13 cellular contexts compared by ENCODE assay signal in the genomic region with DNA sequence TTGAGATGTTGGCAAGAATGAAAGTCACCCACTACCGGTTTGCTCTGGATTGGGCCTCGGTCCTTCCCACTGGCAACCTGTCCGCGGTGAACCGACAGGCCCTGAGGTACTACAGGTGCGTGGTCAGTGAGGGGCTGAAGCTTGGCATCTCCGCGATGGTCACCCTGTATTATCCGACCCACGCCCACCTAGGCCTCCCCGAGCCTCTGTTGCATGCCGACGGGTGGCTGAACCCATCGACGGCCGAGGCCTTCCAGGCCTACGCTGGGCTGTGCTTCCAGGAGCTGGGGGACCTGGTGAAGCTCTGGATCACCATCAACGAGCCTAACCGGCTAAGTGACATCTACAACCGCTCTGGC. TPM values are rescaled to one million over a fixed set of nuclear protein-coding genes. Genes with fewer than 3 reads are reported as not detected.
DNase-seq lines count a peak whose midpoint lies in the region; ATAC-seq, FAIRE-seq and TF ChIP-seq lines count a peak whose summit lies in the region.
"Had no signal": no experiment of that assay in that cellular context is flagged by ENCODE, and none has a peak within 500 bp of the region (broad histone marks: within the 10 kb centered on the region; RNA-seq: fewer than 3 reads in every experiment).

No MANE protein-coding gene starts in this region.

- H2AFZ ChIP-seq in GM12878 (ENCODE audit: control insufficient read depth, low read depth, low read length), result peak overlapping the region; percentile 62

- H3K36me3 ChIP-seq in H7 (replicated peaks; ENCODE audit: control insufficient read depth, insufficient read depth, low read length) (no peaks in the 10 kb centered on the region), GM12878 (ENCODE audit: control insufficient read depth in 2 of 2, insufficient read depth in 2 of 2, low read length in 1 of 2) (peaks cover 0 to 7% of the 10 kb centered on the region in 2 experiments; a peak in 3 of 4 replicates), iPS-18a (ENCODE audit: control insufficient read depth, low read depth, low read length) (peaks cover 6% of the 10 kb centered on the region), small intestine (ENCODE audit: control insufficient read depth in 2 of 2, insufficient read depth in 2 of 2, low read length in 2 of 2) (no peaks in the 10 kb centered on the region), A673 (ENCODE audit: insufficient read depth, low read length, poor library complexity, severe bottlenecking) (peaks cover 15% of the 10 kb centered on the region)

- no peak for FAIRE-seq in GM12878 (lab: Jason Lieb, UNC)
- no peak for FAIRE-seq in small intestine (lab: Jason Lieb, UNC)
- FAIRE-seq: islet of Langerhans had no signal

- no peak for TF ChIP-seq RAD21 in GM12878 (IDR thresholded peaks at IDR 0.05; ENCODE audit: insufficient read depth, low read depth, low read length)

- H3K9me3 ChIP-seq in GM12878 (replicated peaks; ENCODE audit: control insufficient read depth, insufficient read depth, low read length) (no peaks in the 10 kb centered on the region), iPS-18a (ENCODE audit: control insufficient read depth, low read depth, low read length) (no peaks in the 10 kb centered on the region), small intestine (ENCODE audit: control insufficient read depth, low read depth) (no peaks in the 10 kb centered on the region), A673 (ENCODE audit: low read depth, low read length, poor library complexity, severe bottlenecking) (no peaks in the 10 kb centered on the region)
- H3K9me3 ChIP-seq: HAP-1 had no signal

- RAD21 ChIA-PET in GM12878 (lab: Charles Lee; ENCODE audit: unreplicated experiment), result no interaction called here

- H3K9me3 Mint-ChIP-seq in activated T-helper 1 cell treated with anti-CD3 and anti-CD28 coated beads, Interleukin-12 subunit alpha, Interleukin-12 subunit beta, Interleukin-2, Interleukin-4 antibody, amounts not matched to agents 30 ng/mL and 10 ng/mL and 1 ng/mL, durations not matched to agents 14 hours and 24 hours and 36 hours, result no peaks in the 10 kb centered on the region

- H3K4me2 ChIP-seq in GM12878 (ENCODE audit: control insufficient read depth, insufficient read depth), result peak overlapping the region; percentile 88; the same call in 1 of the 2 replicates

- in situ Hi-C loops in GM12878 (cut with MboI) (loop anchor here (25.0 kb wide), 1 partner anchor 534 kb away; no protein-coding TSS in a partner anchor), ACHN (cut with HindIII; ENCODE audit: low pct_ligation_motif_present, low pct_unique_long_range_greater_than_20kb, low sequenced_read_pairs) (no loop called here)

- H3K27ac Mint-ChIP-seq in activated T-helper 1 cell treated with anti-CD3 and anti-CD28 coated beads, Interleukin-12 subunit alpha, Interleukin-12 subunit beta, Interleukin-2, Interleukin-4 antibody, amounts not matched to agents 30 ng/mL and 10 ng/mL and 1 ng/mL, durations not matched to agents 14 hours and 24 hours and 36 hours, result no peak overlapping the region

- peaks cover 17% of the 10 kb centered on the region for H3K36me3 Mint-ChIP-seq in activated T-helper 1 cell treated with anti-CD3 and anti-CD28 coated beads, Interleukin-12 subunit alpha, Interleukin-12 subunit beta, Interleukin-2, Interleukin-4 antibody, amounts not matched to agents 30 ng/mL and 10 ng/mL and 1 ng/mL, durations not matched to agents 14 hours and 24 hours and 36 hours (ENCODE audit: low read depth)

- ATAC-seq in GM12878, result no peak

- SMC1A ChIA-PET in GM12878 (lab: Charles Lee; ENCODE audit: uncharacterized antibody, unreplicated experiment), result no interaction called here

- H3K27me3 ChIP-seq in H7 (ENCODE audit: control insufficient read depth, insufficient read depth, low read length), result no peaks in the 10 kb centered on the region
- H3K27me3 ChIP-seq in GM12878 (replicated peaks in 1 of 2; ENCODE audit: control insufficient read depth in 2 of 2, insufficient read depth in 2 of 2, low read length in 1 of 2), result no peaks in the 10 kb centered on the region
- H3K27me3 ChIP-seq in iPS-18a (ENCODE audit: control insufficient read depth, insufficient read depth, low read length), result no peaks in the 10 kb centered on the region
- no peaks in the 10 kb centered on the region for H3K27me3 ChIP-seq in small intestine (ENCODE audit: control insufficient read depth in 2 of 2, insufficient read depth in 2 of 2, low read length in 2 of 2)
- H3K27me3 ChIP-seq in A673 (replicated peaks; ENCODE audit: insufficient read depth, low read depth, low read length, poor library complexity), result no peaks in the 10 kb centered on the region

- BruUV-seq in GM12878 (replicated peaks; lab: Mats Ljungman, UMichigan) (no TSS peak), A673 (replicated peaks; lab: Mats Ljungman, UMichigan) (no TSS peak)

- no peaks in the 10 kb centered on the region for H3K79me2 ChIP-seq in GM12878 (ENCODE audit: control insufficient read depth, insufficient read depth, low read length)

- H3K9ac ChIP-seq in GM12878 (ENCODE audit: control insufficient read depth, insufficient read depth, low read length), result no peak overlapping the region
- H3K9ac ChIP-seq in iPS-18a (ENCODE audit: low read length), result no peak overlapping the region

- TF ChIP-seq EP300 in GM12878 (IDR thresholded peaks at IDR 0.05; ENCODE audit: borderline replicate concordance in 1 of 2, control insufficient read depth in 1 of 2, low read depth in 2 of 2, low read length in 2 of 2), result no peak

- H3K4me3 ChIP-seq in H7 (ENCODE audit: insufficient read depth, low read depth, low read length) (peak overlapping the region; percentile 50), GM12878 (no peak overlapping the region), iPS-18a (ENCODE audit: low read length) (peak overlapping the region; percentile 31), small intestine (ENCODE audit: low read depth in 1 of 2, low read length in 2 of 2) (peak overlapping the region in 1 of 2 donors; percentile 58), A673 (ENCODE audit: low read depth, low read length, poor library complexity, severe bottlenecking) (no peak overlapping the region)
- H3K4me3 ChIP-seq: HAP-1 had no signal

- peaks cover 16% of the 10 kb centered on the region for H3K4me1 Mint-ChIP-seq in activated T-helper 1 cell treated with anti-CD3 and anti-CD28 coated beads, Interleukin-12 subunit alpha, Interleukin-12 subunit beta, Interleukin-2, Interleukin-4 antibody, amounts not matched to agents 30 ng/mL and 10 ng/mL and 1 ng/mL, durations not matched to agents 14 hours and 24 hours and 36 hours (ENCODE audit: low read depth)

- H3K4me3 Mint-ChIP-seq in activated T-helper 1 cell treated with anti-CD3 and anti-CD28 coated beads, Interleukin-12 subunit alpha, Interleukin-12 subunit beta, Interleukin-2, Interleukin-4 antibody, amounts not matched to agents 30 ng/mL and 10 ng/mL and 1 ng/mL, durations not matched to agents 14 hours and 24 hours and 36 hours, result no peak overlapping the region

- POLR2A ChIA-PET in GM12878 (lab: Charles Lee), result interaction anchor here (1.0 kb wide), 1 partner anchor 167 kb away, joined by 5 read pairs; no protein-coding TSS in a partner anchor
- POLR2A ChIA-PET in A673 (lab: Charles Lee; ENCODE audit: low non-redundant PET), result no interaction called here

- H3K27me3 Mint-ChIP-seq in activated T-helper 1 cell treated with anti-CD3 and anti-CD28 coated beads, Interleukin-12 subunit alpha, Interleukin-12 subunit beta, Interleukin-2, Interleukin-4 antibody, amounts not matched to agents 30 ng/mL and 10 ng/mL and 1 ng/mL, durations not matched to agents 14 hours and 24 hours and 36 hours (ENCODE audit: insufficient read depth), result no peaks in the 10 kb centered on the region

- no peak overlapping the region for H3K27ac ChIP-seq in GM12878 (ENCODE audit: control insufficient read depth, insufficient read depth)
- H3K27ac ChIP-seq in iPS-18a (ENCODE audit: low read length), result no peak overlapping the region
- H3K27ac ChIP-seq in small intestine (ENCODE audit: low read depth in 1 of 2, low read length in 1 of 2), result peak overlapping the region; percentile 26 to 78
- no peak overlapping the region for H3K27ac ChIP-seq in A673 (ENCODE audit: low read depth, low read length, poor library complexity, severe bottlenecking)

- 87% methylated on average over 20 of the region's 20 CpGs for WGBS in GM12878 (ENCODE audit: insufficient coverage, insufficient replicate concordance, low lambda C conversion rate, missing lambda C conversion rate)
- 83 to 85% (median 84%) methylated on average over 20 of the region's 20 CpGs for WGBS in small intestine, 3 donors

- TF ChIP-seq POLR2A in GM12878 (IDR thresholded peaks at IDR 0.05; ENCODE audit: low read depth, low read length), result no peak

- H4K20me1 ChIP-seq in GM12878 (ENCODE audit: control insufficient read depth, insufficient read depth), result no peaks in the 10 kb centered on the region

- DNase-seq in H7 (no peak), GM12878 (ENCODE audit: low read depth, low spot score) (no peak), small intestine (no peak), A673 (ENCODE audit: low spot score) (no peak), NCI-H748 treated with DMSO at 0.1 percent for 48 hours (lab: John Stamatoyannopoulos, UW) (no peak), ACHN (no peak)
- no peak for DNase-seq in activated T-helper 1 cell treated with anti-CD3 and anti-CD28 coated beads, Interleukin-12 subunit alpha, Interleukin-12 subunit beta, Interleukin-2, Interleukin-4 antibody, amounts not matched to agents 30 ng/mL and 10 ng/mL and 1 ng/mL, durations not matched to agents 14 hours and 24 hours and 36 hours (ENCODE audit: low spot score)
- DNase-seq: DMS79 treated with DMSO at 0.1 percent for 48 hours, NCI-H1105, PC-3 had no signal

- H3K4me1 ChIP-seq in GM12878 (ENCODE audit: control insufficient read depth, insufficient read depth, low read length) (peaks cover 4% of the 10 kb centered on the region; the same call in 1 of the 2 replicates), iPS-18a (ENCODE audit: control insufficient read depth, low read depth, low read length) (peaks cover 3% of the 10 kb centered on the region), small intestine (ENCODE audit: control insufficient read depth in 2 of 2, insufficient read depth in 1 of 2, low read depth in 1 of 2, low read length in 1 of 2) (no peaks in the 10 kb centered on the region), A673 (ENCODE audit: insufficient read depth, low read length, poor library complexity, severe bottlenecking) (no peaks in the 10 kb centered on the region)
- H3K4me1 ChIP-seq: HAP-1 had no signal

- TF ChIP-seq CTCF in GM12878 (IDR thresholded peaks at IDR 0.05 in 2 of 3, conservative IDR thresholded peaks at IDR 0.05 in 1 of 3; ENCODE audit: control insufficient read depth in 2 of 3, extremely low read depth in 1 of 3, insufficient read depth in 1 of 3, low read depth in 3 of 3, low read length in 3 of 3) (no peak), A673 (conservative IDR thresholded peaks at IDR 0.05; ENCODE audit: low read depth, low read length) (no peak)

- intact Hi-C loops in GM12878 (cut with micrococcal nuclease; ENCODE audit: unreplicated experiment) (loop anchor here (5.0 kb wide), 1 partner anchor 94 kb away; no protein-coding TSS in a partner anchor), A673 (cut with micrococcal nuclease; ENCODE audit: unreplicated experiment) (no loop called here)
- intact Hi-C loops in activated T-helper 1 cell treated with anti-CD3 and anti-CD28 coated beads, Interleukin-12 subunit alpha, Interleukin-12 subunit beta, Interleukin-2, Interleukin-4 antibody, amounts not matched to agents 30 ng/mL and 10 ng/mL and 1 ng/mL, durations not matched to agents 14 hours and 24 hours and 36 hours (cut with micrococcal nuclease), result no loop called here

- CTCF ChIA-PET in GM12878 (lab: Yijun Ruan, JAX) (interaction anchor here (0.5 to 2.6 kb wide), 5 partner anchors 10 to 544 kb away, joined by 3 to 12 read pairs (median 4); a partner anchor contains a TSS), A673 (lab: Charles Lee) (no interaction called here)

RNA-seq across cellular contexts. Expression of a gene that starts 12.3 kb away (rescaled TPM):
- total RNA-seq in H7 (2014; rRNA removed; shearing (Covaris generic)), result 1,441 and 1,920 TPM in 2 replicates
- total RNA-seq in GM12878 (2013; cell fraction: nucleolus; rRNA removed), result 386 and 397 TPM in 2 replicates
- total RNA-seq in GM12878 (2014; rRNA removed) (2,792 and 4,340 TPM in 2 replicates), GM12878 (2014; rRNA removed; fragmentation: Illumina TruSeq; extraction: Trizol) (3,546 and 3,577 TPM in 2 replicates), GM12878 (2021) (1,956 and 2,067 TPM in 2 replicates), A673 (2021) (907 and 971 TPM in 2 replicates)
- polyA plus RNA-seq in GM12878 (2011; ENCODE audit: low read depth), result 4,575 TPM
- polyA plus RNA-seq in GM12878 (2011; rRNA removed) (1,676 and 2,498 TPM in 2 replicates), GM12878 (2014; fragmentation: Illumina TruSeq; extraction: Trizol) (3,027 and 3,582 TPM in 2 replicates), GM12878 (2014; fragmentation: Nextera tagmentation; extraction: Ambion mirVana) (1,000 to 10,000 TPM; 3,033 to 4,444 TPM), GM12878 (2014; rRNA removed) (4,252 and 4,767 TPM in 2 replicates), GM12878 (2016; fragmentation: Nextera tagmentation; extraction: Ambion mirVana) (1,000 to 10,000 TPM; 1,006 to 1,061 TPM), small intestine (1,000 to 10,000 TPM; 1,916 to 2,952 (median 2,399) TPM)
- 752 and 1,248 TPM in 2 replicates for polyA plus RNA-seq in GM12878 (2011; cell fraction: cytosol; rRNA removed)
- polyA plus RNA-seq in GM12878 (2011; cell fraction: nucleus; rRNA removed), result 524 and 814 TPM in 2 replicates
- 3,462 and 4,819 TPM in 2 replicates for polyA plus RNA-seq in GM12878 (2012)
- polyA minus RNA-seq in GM12878 (2011; rRNA and poly(A)+ RNA removed), result 143 and 203 TPM in 2 replicates
- polyA minus RNA-seq in GM12878 (2011; cell fraction: cytosol; rRNA and poly(A)+ RNA removed), result 311 and 316 TPM in 2 replicates
- 207 and 297 TPM in 2 replicates for polyA minus RNA-seq in GM12878 (2011; cell fraction: nucleus; rRNA and poly(A)+ RNA removed)
- 1,540 and 1,586 TPM in 2 replicates for total RNA-seq in activated T-helper 1 cell treated with anti-CD3 and anti-CD28 coated beads, Interleukin-12 subunit alpha, Interleukin-12 subunit beta, Interleukin-2, Interleukin-4 antibody, amounts not matched to agents 30 ng/mL and 10 ng/mL and 1 ng/mL, durations not matched to agents 14 hours and 24 hours and 36 hours

RNA-seq across cellular contexts. Expression of a gene that starts 12.4 kb away (rescaled TPM):
- 18.4 and 28.1 TPM in 2 replicates for total RNA-seq in H7 (2014; rRNA removed; shearing (Covaris generic))
- 53.7 and 59.9 TPM in 2 replicates for total RNA-seq in GM12878 (2013; cell fraction: nucleolus; rRNA removed)
- total RNA-seq in GM12878 (2014; rRNA removed) (19.0 and 21.8 TPM in 2 replicates), GM12878 (2014; rRNA removed; fragmentation: Illumina TruSeq; extraction: Trizol) (28.3 and 28.6 TPM in 2 replicates), GM12878 (2021) (14.1 and 17.9 TPM in 2 replicates), A673 (2021) (17.6 and 19.1 TPM in 2 replicates)
- 11.2 TPM for polyA plus RNA-seq in GM12878 (2011; ENCODE audit: low read depth)
- polyA plus RNA-seq in GM12878 (2011; rRNA removed) (27.2 and 38.4 TPM in 2 replicates), GM12878 (2014; fragmentation: Illumina TruSeq; extraction: Trizol) (32.3 and 40.4 TPM in 2 replicates), GM12878 (2014; fragmentation: Nextera tagmentation; extraction: Ambion mirVana) (10 to 100 TPM; 19.9 to 22.1 TPM), GM12878 (2014; rRNA removed) (20.8 and 25.7 TPM in 2 replicates), GM12878 (2016; fragmentation: Nextera tagmentation; extraction: Ambion mirVana) (10 to 100 TPM; 27.9 to 30.6 TPM), small intestine (10 to 100 TPM; 14.9 to 25.5 (median 19.8) TPM)
- polyA plus RNA-seq in GM12878 (2011; cell fraction: cytosol; rRNA removed), result 13.5 and 13.7 TPM in 2 replicates
- polyA plus RNA-seq in GM12878 (2011; cell fraction: nucleus; rRNA removed), result 12.8 and 16.0 TPM in 2 replicates
- 11.6 and 16.6 TPM in 2 replicates for polyA plus RNA-seq in GM12878 (2012)
- polyA minus RNA-seq in GM12878 (2011; rRNA and poly(A)+ RNA removed), result 11.4 and 13.2 TPM in 2 replicates
- 4.7 and 4.9 TPM in 2 replicates for polyA minus RNA-seq in GM12878 (2011; cell fraction: cytosol; rRNA and poly(A)+ RNA removed)
- polyA minus RNA-seq in GM12878 (2011; cell fraction: nucleus; rRNA and poly(A)+ RNA removed), result 9.6 and 15.3 TPM in 2 replicates
- 28.6 and 29.7 TPM in 2 replicates for total RNA-seq in activated T-helper 1 cell treated with anti-CD3 and anti-CD28 coated beads, Interleukin-12 subunit alpha, Interleukin-12 subunit beta, Interleukin-2, Interleukin-4 antibody, amounts not matched to agents 30 ng/mL and 10 ng/mL and 1 ng/mL, durations not matched to agents 14 hours and 24 hours and 36 hours

RNA-seq across cellular contexts. Expression of a gene that starts 39.7 kb away (rescaled TPM):
- total RNA-seq in H7 (2014; rRNA removed; shearing (Covaris generic)), result 0.04 TPM in 1 of 2 replicates, not detected in the other
- total RNA-seq in GM12878 (2013; cell fraction: nucleolus; rRNA removed), result not detected in 2 replicates
- under 0.01 and 0.05 TPM in 2 replicates for total RNA-seq in GM12878 (2014; rRNA removed)
- total RNA-seq in GM12878 (2014; rRNA removed; fragmentation: Illumina TruSeq; extraction: Trizol), result 0.04 and 0.05 TPM in 2 replicates
- 0.08 and 0.11 TPM in 2 replicates for total RNA-seq in GM12878 (2021)
- 0.04 TPM for polyA plus RNA-seq in GM12878 (2011; ENCODE audit: low read depth)
- polyA plus RNA-seq in GM12878 (2011; rRNA removed), result 0.01 TPM in 1 of 2 replicates, not detected in the other
- polyA plus RNA-seq in GM12878 (2011; cell fraction: cytosol; rRNA removed), result not detected in 2 replicates
- polyA plus RNA-seq in GM12878 (2011; cell fraction: nucleus; rRNA removed), result not detected in 2 replicates
- 0.09 and 0.11 TPM in 2 replicates for polyA plus RNA-seq in GM12878 (2012)
- polyA plus RNA-seq in GM12878 (2014; fragmentation: Illumina TruSeq; extraction: Trizol), result 0.01 and 0.05 TPM in 2 replicates
- polyA plus RNA-seq in GM12878 (2014; fragmentation: Nextera tagmentation; extraction: Ambion mirVana), result under 1 TPM; 0.08 to 0.13 TPM
- polyA plus RNA-seq in GM12878 (2014; rRNA removed), result 0.01 and 0.04 TPM in 2 replicates
- polyA plus RNA-seq in GM12878 (2016; fragmentation: Nextera tagmentation; extraction: Ambion mirVana), result under 1 TPM; 0.03 to 0.09 TPM
- polyA minus RNA-seq in GM12878 (2011; rRNA and poly(A)+ RNA removed), result not detected in 2 replicates
- polyA minus RNA-seq in GM12878 (2011; cell fraction: cytosol; rRNA and poly(A)+ RNA removed), result not detected in 2 replicates
- polyA minus RNA-seq in GM12878 (2011; cell fraction: nucleus; rRNA and poly(A)+ RNA removed), result 0.12 TPM in 1 of 2 replicates, not detected in the other
- under 1 TPM; 0.36 to 0.89 (median 0.54) TPM for polyA plus RNA-seq in small intestine
- total RNA-seq in A673 (2021), result not detected in 2 replicates
- total RNA-seq in activated T-helper 1 cell treated with anti-CD3 and anti-CD28 coated beads, Interleukin-12 subunit alpha, Interleukin-12 subunit beta, Interleukin-2, Interleukin-4 antibody, amounts not matched to agents 30 ng/mL and 10 ng/mL and 1 ng/mL, durations not matched to agents 14 hours and 24 hours and 36 hours, result not detected in 2 replicates
- total RNA-seq: PC-3 had no signal

Comparison
In these comparisons a context has a peak if more than half of its experiments do, and no peak if none do; other contexts are left out.
1. H3K4me3 ChIP-seq: peak in H7 (single experiment) and iPS-18a (single experiment); none in GM12878 (single experiment) and A673 (single experiment).
2. H3K27ac ChIP-seq: peak in small intestine (2 of 2); none in GM12878 (single experiment), iPS-18a (single experiment) and A673 (single experiment).